17 cellular contexts compared by ENCODE assay signal in genomic region chr2:218332288-218332687, GRCh38. TPM values are rescaled to one million over a fixed set of nuclear protein-coding genes. Genes with fewer than 3 reads are reported as not detected.
DNase-seq lines count a peak whose midpoint lies in the region; ATAC-seq, FAIRE-seq and TF ChIP-seq lines count a peak whose summit lies in the region.
"Had no signal": no experiment of that assay in that cellular context is flagged by ENCODE, and none has a peak within 500 bp of the region (broad histone marks: within the 10 kb centered on the region; RNA-seq: fewer than 3 reads in every experiment).

No MANE protein-coding gene starts in this region.

- H3K36me3 ChIP-seq in right lobe of liver (no peaks in the 10 kb centered on the region), suprapubic skin (no peaks in the 10 kb centered on the region), prostate gland (no peaks in the 10 kb centered on the region)

- FAIRE-seq in GM12891 (lab: Jason Lieb, UNC) = no peak
- FAIRE-seq: A204.1 had no signal

- no peaks in the 10 kb centered on the region for H3K36me3 Mint-ChIP-seq in activated naive CD8-positive, alpha-beta T cell treated with anti-CD3 and anti-CD28 coated beads, Interleukin-2, amount 50 U/mL, for 24 hours (ENCODE audit: low read depth)
- H3K36me3 Mint-ChIP-seq in activated naive CD8-positive, alpha-beta T cell treated with anti-CD3 and anti-CD28 coated beads for 36 hours = no peaks in the 10 kb centered on the region
- no peaks in the 10 kb centered on the region for H3K36me3 Mint-ChIP-seq in WTC11

- no peaks in the 10 kb centered on the region for H3K9me3 Mint-ChIP-seq in activated naive CD8-positive, alpha-beta T cell treated with anti-CD3 and anti-CD28 coated beads, Interleukin-2, amount 50 U/mL, for 24 hours
- no peaks in the 10 kb centered on the region for H3K9me3 Mint-ChIP-seq in activated naive CD8-positive, alpha-beta T cell treated with anti-CD3 and anti-CD28 coated beads for 36 hours
- no peaks in the 10 kb centered on the region for H3K9me3 Mint-ChIP-seq in WTC11
- H3K9me3 Mint-ChIP-seq: activated CD4-positive, alpha-beta T cell treated with anti-CD3 and anti-CD28 coated beads, Interleukin-2, amount 10 ng/mL, durations not matched to agents 7 days and 5 days had no signal

- H3K4me1 ChIP-seq in right lobe of liver (peaks cover 0 to 67% (median 10%) of the 10 kb centered on the region in 4 donors), suprapubic skin (no peaks in the 10 kb centered on the region), prostate gland (replicated peaks) (no peaks in the 10 kb centered on the region)

- no peak for ATAC-seq in activated naive CD8-positive, alpha-beta T cell treated with anti-CD3 and anti-CD28 coated beads, Interleukin-2, amount 50 U/mL, for 24 hours
- ATAC-seq in WTC11 (peak; percentile 38), right lobe of liver (peak; percentile 2 to 27 (median 16))
- ATAC-seq: left colon, T-helper 17 cell had no signal

- peak overlapping the region; percentile 21 for H3K4me3 Mint-ChIP-seq in activated naive CD8-positive, alpha-beta T cell treated with anti-CD3 and anti-CD28 coated beads, Interleukin-2, amount 50 U/mL, for 24 hours
- no peak overlapping the region for H3K4me3 Mint-ChIP-seq in activated naive CD8-positive, alpha-beta T cell treated with anti-CD3 and anti-CD28 coated beads for 36 hours
- H3K4me3 Mint-ChIP-seq in WTC11 = no peak overlapping the region
- H3K4me3 Mint-ChIP-seq: activated CD4-positive, alpha-beta T cell treated with anti-CD3 and anti-CD28 coated beads, Interleukin-2, amount 10 ng/mL, durations not matched to agents 7 days and 5 days; T-helper 17 cell had no signal

- CTCF ChIA-PET in WTC11 (lab: Charles Lee) = interaction anchor here (0.7 to 1.8 kb wide), 3 partner anchors 24 to 249 kb away, joined by 4 to 7 read pairs (median 5); partner anchors contain the start of gene CATIP

- H3K4me1 Mint-ChIP-seq in activated naive CD8-positive, alpha-beta T cell treated with anti-CD3 and anti-CD28 coated beads, Interleukin-2, amount 50 U/mL, for 24 hours = peaks cover 14% of the 10 kb centered on the region
- H3K4me1 Mint-ChIP-seq in activated naive CD8-positive, alpha-beta T cell treated with anti-CD3 and anti-CD28 coated beads for 36 hours = peaks cover 2% of the 10 kb centered on the region
- peaks cover 30% of the 10 kb centered on the region for H3K4me1 Mint-ChIP-seq in WTC11

- no CpG with 5 or more reads among the region's 1 CpG for WGBS in right lobe of liver (ENCODE audit: insufficient coverage, low coverage, low lambda C conversion rate, missing lambda C conversion rate)
- 100% methylated on average over 1 of the region's 1 CpG for WGBS in suprapubic skin
- 86% methylated on average over 1 of the region's 1 CpG for WGBS in prostate gland

- no peak for TF ChIP-seq POLR2A in right lobe of liver (IDR thresholded peaks at IDR 0.05)
- TF ChIP-seq POLR2A in suprapubic skin (IDR thresholded peaks at IDR 0.05) = no peak
- no peak for TF ChIP-seq POLR2A in prostate gland (IDR thresholded peaks at IDR 0.05)
- no peak for TF ChIP-seq POLR2A in GM12891 (IDR thresholded peaks at IDR 0.05; ENCODE audit: low read depth, low read length)

- no peak for TF ChIP-seq CTCF in WTC11 (IDR thresholded peaks at IDR 0.05)
- TF ChIP-seq CTCF in right lobe of liver (IDR thresholded peaks at IDR 0.05) = no peak
- no peak for TF ChIP-seq CTCF in suprapubic skin (IDR thresholded peaks at IDR 0.05)
- no peak for TF ChIP-seq CTCF in prostate gland (IDR thresholded peaks at IDR 0.05)

- no peak for TF ChIP-seq EP300 in suprapubic skin (IDR thresholded peaks at IDR 0.05)

- no peaks in the 10 kb centered on the region for H3K27me3 Mint-ChIP-seq in activated naive CD8-positive, alpha-beta T cell treated with anti-CD3 and anti-CD28 coated beads, Interleukin-2, amount 50 U/mL, for 24 hours
- no peaks in the 10 kb centered on the region for H3K27me3 Mint-ChIP-seq in activated naive CD8-positive, alpha-beta T cell treated with anti-CD3 and anti-CD28 coated beads for 36 hours
- no peaks in the 10 kb centered on the region for H3K27me3 Mint-ChIP-seq in WTC11 (ENCODE audit: low read depth)
- H3K27me3 Mint-ChIP-seq: activated CD4-positive, alpha-beta T cell treated with anti-CD3 and anti-CD28 coated beads, Interleukin-2, amount 10 ng/mL, durations not matched to agents 7 days and 5 days; T-helper 17 cell had no signal

- H3K27me3 ChIP-seq in right lobe of liver (no peaks in the 10 kb centered on the region), suprapubic skin (no peaks in the 10 kb centered on the region), prostate gland (replicated peaks; ENCODE audit: insufficient read depth) (no peaks in the 10 kb centered on the region)

- H3K27ac ChIP-seq in right lobe of liver = peak overlapping the region in 2 of 3 donors; percentile 59 to 67
- peak overlapping the region; percentile 60 for H3K27ac ChIP-seq in suprapubic skin
- peak overlapping the region in 1 of 2 donors; percentile 35 for H3K27ac ChIP-seq in prostate gland
- H3K27ac ChIP-seq: GM23248, PC-9 had no signal

- POLR2A ChIA-PET in WTC11 (lab: Charles Lee) = interaction anchor here (1.2 to 1.3 kb wide), 2 partner anchors 9 to 11 kb away, joined by 3 read pairs; no protein-coding TSS in a partner anchor

- DNase-seq in activated naive CD8-positive, alpha-beta T cell treated with anti-CD3 and anti-CD28 coated beads, Interleukin-2, amount 50 U/mL, for 24 hours = no peak
- no peak for DNase-seq in activated naive CD8-positive, alpha-beta T cell treated with anti-CD3 and anti-CD28 coated beads for 36 hours
- no peak for DNase-seq in WTC11 (ENCODE audit: low spot score)
- DNase-seq in right lobe of liver = no peak
- no peak for DNase-seq in suprapubic skin (ENCODE audit: low spot score in 2 of 2)
- no peak for DNase-seq in prostate gland (ENCODE audit: low spot score)
- no peak for DNase-seq in NCI-H69 (lab: John Stamatoyannopoulos, UW)
- no peak for DNase-seq in GM12891 (ENCODE audit: insufficient read length, low spot score)
- DNase-seq: activated CD4-positive, alpha-beta T cell treated with anti-CD3 and anti-CD28 coated beads, Interleukin-2, amount 10 ng/mL, durations not matched to agents 7 days and 5 days; DMS153; GM23248; left colon; PC-9; T-helper 17 cell had no signal

- no peak overlapping the region for H3K27ac Mint-ChIP-seq in activated naive CD8-positive, alpha-beta T cell treated with anti-CD3 and anti-CD28 coated beads, Interleukin-2, amount 50 U/mL, for 24 hours
- H3K27ac Mint-ChIP-seq in activated naive CD8-positive, alpha-beta T cell treated with anti-CD3 and anti-CD28 coated beads for 36 hours = no peak overlapping the region
- peak overlapping the region; percentile 77; the same call in 1 of the 2 replicates for H3K27ac Mint-ChIP-seq in WTC11
- H3K27ac Mint-ChIP-seq: activated CD4-positive, alpha-beta T cell treated with anti-CD3 and anti-CD28 coated beads, Interleukin-2, amount 10 ng/mL, durations not matched to agents 7 days and 5 days had no signal

- H3K9me3 ChIP-seq in right lobe of liver = no peaks in the 10 kb centered on the region
- H3K9me3 ChIP-seq in suprapubic skin = no peaks in the 10 kb centered on the region
- H3K9me3 ChIP-seq in prostate gland = no peaks in the 10 kb centered on the region

- intact Hi-C loops in right lobe of liver (cut with DNase I) = no loop called here
- intact Hi-C loops in prostate gland (cut with DNase I) = no loop called here

- H3K4me3 ChIP-seq in right lobe of liver (no peak overlapping the region), suprapubic skin (no peak overlapping the region), prostate gland (no peak overlapping the region)
- H3K4me3 ChIP-seq: GM23248, PC-9 had no signal

TF ChIP-seq in WTC11, 78 proteins besides CTCF, POLR2A, EP300 and RAD21 (continues in another document):
- TF ChIP-seq E2F4 (CRISPR knock-in tag; IDR thresholded peaks at IDR 0.05; ENCODE audit: borderline replicate concordance, low read depth) = no peak

TF ChIP-seq in GM12891, 5 proteins besides CTCF, POLR2A, EP300 and RAD21:
- TF ChIP-seq POU2F2 (IDR thresholded peaks at IDR 0.05; ENCODE audit: low read depth, low read length) (no peak), PAX5 (IDR thresholded peaks at IDR 0.05; ENCODE audit: insufficient read depth, low read length, severe bottlenecking) (no peak)

RNA-seq across cellular contexts. Expression of gene CATIP, which starts 24.4 kb away (rescaled TPM):
- total RNA-seq in activated naive CD8-positive, alpha-beta T cell treated with anti-CD3 and anti-CD28 coated beads for 36 hours = not detected
- 0.25 to 0.26 TPM in 2 of 3 replicates, not detected in the other for total RNA-seq in WTC11 (2021)
- total RNA-seq in right lobe of liver = not detected
- total RNA-seq in suprapubic skin = not detected
- total RNA-seq in prostate gland = 1 to 10 TPM in 1 of 2 donors, not detected in 1; 2.0 TPM
- polyA plus RNA-seq in GM12891 (2012; ENCODE audit: low read depth, missing spikeins) = not detected
- total RNA-seq: activated CD4-positive, alpha-beta T cell treated with anti-CD3 and anti-CD28 coated beads, Interleukin-2, amount 10 ng/mL, durations not matched to agents 7 days and 5 days; GM23248; HT-29; left colon; T-helper 17 cell; ureter had no signal
- polyA plus RNA-seq: GM23248 had no signal

RNA-seq across cellular contexts. Expression of gene TMBIM1, which starts 40.0 kb away (rescaled TPM):
- total RNA-seq in activated naive CD8-positive, alpha-beta T cell treated with anti-CD3 and anti-CD28 coated beads for 36 hours = 10 to 100 TPM; 47.5 to 52.2 TPM
- total RNA-seq in WTC11 (2021) (23.5 to 30.1 TPM (median 26.5 TPM) in 3 replicates), right lobe of liver (100 to 1,000 TPM; 101 to 160 (median 126) TPM), suprapubic skin (100 to 1,000 TPM; 234 to 370 (median 319) TPM), prostate gland (100 to 1,000 TPM; 139 to 193 TPM)
- polyA plus RNA-seq in GM12891 (2012; ENCODE audit: low read depth, missing spikeins) = 37.9 TPM

RNA-seq across cellular contexts. Expression of gene SLC11A1, which starts 49.8 kb away (rescaled TPM):
- under 1 TPM; 0.08 TPM for total RNA-seq in activated naive CD8-positive, alpha-beta T cell treated with anti-CD3 and anti-CD28 coated beads for 36 hours
- total RNA-seq in WTC11 (2021) = 0.25 to 0.55 TPM (median 0.31 TPM) in 3 replicates
- 10 to 100 TPM in 3 of 6 experiments, 1 to 10 TPM in 3; 4.2 to 13.2 (median 11.0) TPM for total RNA-seq in right lobe of liver
- total RNA-seq in suprapubic skin = 10 to 100 TPM in 2 of 4 donors, 1 to 10 TPM in 1, under 1 TPM in 1; 0.78 to 16.1 (median 7.6) TPM
- total RNA-seq in prostate gland = 10 to 100 TPM; 10.8 to 11.4 TPM
- 0.09 TPM for polyA plus RNA-seq in GM12891 (2012; ENCODE audit: low read depth, missing spikeins)
- total RNA-seq: GM23248 had no signal
